1 cellular context compared by ENCODE assay signal in genomic region chr14:24269910-24270536, GRCh38.
TF ChIP-seq lines count a peak whose summit lies in the region.

No MANE protein-coding gene starts in this region.

TF ChIP-seq in A549, 52 proteins besides CTCF, POLR2A, EP300 and RAD21 (continued from another document):
- TF ChIP-seq HES2 (IDR thresholded peaks at IDR 0.05) (no peak), ELK1 (IDR thresholded peaks at IDR 0.05; ENCODE audit: low read depth, low read length) (no peak), HOXA7 (CRISPR knock-in tag; IDR thresholded peaks at IDR 0.05) (no peak), CHD4 (IDR thresholded peaks at IDR 0.05; ENCODE audit: borderline replicate concordance) (no peak), BCL3 (IDR thresholded peaks at IDR 0.05) (no peak), GATA3 (IDR thresholded peaks at IDR 0.05; ENCODE audit: borderline replicate concordance) (no peak), MAFK (IDR thresholded peaks at IDR 0.05; ENCODE audit: partially characterized antibody) (no peak), HMGXB4 (CRISPR knock-in tag; IDR thresholded peaks at IDR 0.05; ENCODE audit: borderline replicate concordance) (no peak), NFE2L2 (conservative IDR thresholded peaks at IDR 0.05; ENCODE audit: low read length) (no peak)
TF ChIP-seq in A549: peak in this region for 0.
